Comparison of ENCODE assay signal across 15 cellular contexts in genomic region chr9:111807197-111807596, GRCh38. TPM values are rescaled to one million over a fixed set of nuclear protein-coding genes. Genes with fewer than 3 reads are reported as not detected.
"Had no signal": no experiment of that assay in that cellular context is flagged by ENCODE, and none has a peak within 500 bp of the region (broad histone marks: within the 10 kb centered on the region; RNA-seq: fewer than 3 reads in every experiment).

No MANE protein-coding gene starts in this region.

- DNase-seq: activated CD4-positive, alpha-beta T cell treated with anti-CD3 and anti-CD28 coated beads, Interleukin-2, amount 50 U/mL, for 4 hours; activated effector memory CD4-positive, alpha-beta T cell treated with Interleukin-2 at 50 U/mL for 16 hours; activated T-cell treated with anti-CD3 and anti-CD28 coated beads, Interleukin-2, amount 50 U/mL, for 1 hour; immature natural killer cell; left colon; naive thymus-derived CD8-positive, alpha-beta T cell; posterior cingulate gyrus; small intestine; transverse colon had no signal

- H3K36me3 ChIP-seq: cardiac muscle cell, neutrophil, right atrium auricular region, transverse colon had no signal

- H3K9me3 ChIP-seq: neutrophil, right atrium auricular region, transverse colon had no signal

- H3K27me3 ChIP-seq: cardiac muscle cell, neutrophil, right atrium auricular region, transverse colon had no signal

- H3K4me3 ChIP-seq: cardiac muscle cell, right atrium auricular region, transverse colon had no signal

- ATAC-seq: left colon; naive thymus-derived CD8-positive, alpha-beta T cell had no signal

- H3K27ac ChIP-seq: cardiac muscle cell, neutrophil, right atrium auricular region, transverse colon had no signal

- H3K4me1 ChIP-seq: right atrium auricular region, transverse colon had no signal

RNA-seq across cellular contexts. Expression of gene SHOC1, which starts 12.5 kb away (rescaled TPM):
- total RNA-seq: cardiac muscle cell; endothelial cell of umbilical vein; left colon; lung microvascular endothelial cell; naive thymus-derived CD8-positive, alpha-beta T cell; right atrium auricular region; T-helper 2 cell treated with Interferon-gamma antibody and Interleukin-4, amounts not matched to agents 100 ng/mL and 5 ng/mL, for 36 hours; transverse colon had no signal
- polyA plus RNA-seq: endothelial cell of umbilical vein; immature natural killer cell; naive thymus-derived CD8-positive, alpha-beta T cell had no signal
